8 cellular contexts compared by ENCODE assay signal in genomic region chr6:33313105-33313708, GRCh38. TPM values are rescaled to one million over a fixed set of nuclear protein-coding genes. Genes with fewer than 3 reads are reported as not detected.
DNase-seq lines count a peak whose midpoint lies in the region; ATAC-seq and TF ChIP-seq lines count a peak whose summit lies in the region.

No MANE protein-coding gene starts in this region.

- H3K36me3 ChIP-seq in MG63, result peaks cover 41% of the 10 kb centered on the region
- H3K36me3 ChIP-seq in duodenal mucosa (ENCODE audit: control insufficient read depth in 1 of 2, insufficient read depth in 2 of 2, low read length in 2 of 2), result peaks cover 0 to 19% of the 10 kb centered on the region in 2 donors

- H3K4me1 ChIP-seq in duodenal mucosa (ENCODE audit: control insufficient read depth in 1 of 2, insufficient read depth in 2 of 2, low read length in 2 of 2), result peaks cover 23 to 45% of the 10 kb centered on the region in 2 donors

- H3K27ac Mint-ChIP-seq in stimulated activated naive B cell treated with anti-CD40 and anti-IgM and Interleukin-4, amounts not matched to agents 10 μg/mL and 1 μg/mL and 100 μg/mL, for 72 hours, result peak overlapping the region; percentile 100

- peak overlapping the region; percentile 98 for H3K27ac ChIP-seq in duodenal mucosa (ENCODE audit: low read depth, low read length)

- H3K36me3 Mint-ChIP-seq in stimulated activated naive B cell treated with anti-CD40 and anti-IgM and Interleukin-4, amounts not matched to agents 10 μg/mL and 1 μg/mL and 100 μg/mL, for 72 hours, result peaks cover 42 to 66% of the 10 kb centered on the region in 2 donors

- peak; percentile 28 to 30 for ATAC-seq in stimulated activated naive B cell treated with anti-CD40 and anti-IgM and Interleukin-4, amounts not matched to agents 10 μg/mL and 1 μg/mL and 100 μg/mL, for 72 hours (replicated peaks)

- 1 to 2% methylated on average over 32 to 33 of the region's 33 CpGs for WGBS in lower leg skin, 2 donors

- peak overlapping the region; percentile 97 for H3K4me3 Mint-ChIP-seq in stimulated activated naive B cell treated with anti-CD40 and anti-IgM and Interleukin-4, amounts not matched to agents 10 μg/mL and 1 μg/mL and 100 μg/mL, for 72 hours

- TF ChIP-seq CTCF in lower leg skin (IDR thresholded peaks at IDR 0.05), result no peak

- H3K27me3 ChIP-seq in MG63, result no peaks in the 10 kb centered on the region
- H3K27me3 ChIP-seq in duodenal mucosa (ENCODE audit: control insufficient read depth in 1 of 2, insufficient read depth in 2 of 2, low read length in 2 of 2), result no peaks in the 10 kb centered on the region

- intact Hi-C loops in lower leg skin (cut with DNase I; ENCODE audit: low total_unique reads), result no loop called here

- peak overlapping the region; percentile 96 to 99 for H3K9ac ChIP-seq in duodenal mucosa (ENCODE audit: low read depth in 1 of 2, low read length in 2 of 2)

- no peak for TF ChIP-seq POLR2A in lower leg skin (IDR thresholded peaks at IDR 0.05)

- H3K9me3 ChIP-seq in MG63 (no peaks in the 10 kb centered on the region), duodenal mucosa (ENCODE audit: control insufficient read depth in 1 of 2, low read length in 2 of 2) (no peaks in the 10 kb centered on the region)

- DNase-seq in SIG-M5 treated with dmso at 0.1 percent for 504 hours (lab: John Stamatoyannopoulos, UW; ENCODE audit: unreplicated experiment), result peak; percentile 76
- DNase-seq in SIG-M5 (lab: John Stamatoyannopoulos, UW), result no peak
- DNase-seq in MG63, result peak; percentile 80
- peak; percentile 16 for DNase-seq in activated CD4-positive, CD25-positive, alpha-beta regulatory T cell treated with anti-CD3 and anti-CD28 coated beads, Interleukin-2, amount 50 U/mL, for 16 hours (ENCODE audit: low read depth, low spot score)
- DNase-seq in lower leg skin (ENCODE audit: low spot score in 2 of 2), result peak in 1 of 2 donors; percentile 91
- peak; percentile 56 for DNase-seq in stimulated activated naive B cell treated with anti-CD40 and anti-IgM and Interleukin-4, amounts not matched to agents 10 μg/mL and 1 μg/mL and 100 μg/mL, for 72 hours
- DNase-seq in NCI-H187 (lab: John Stamatoyannopoulos, UW), result no peak

- no peaks in the 10 kb centered on the region for H3K9me3 Mint-ChIP-seq in stimulated activated naive B cell treated with anti-CD40 and anti-IgM and Interleukin-4, amounts not matched to agents 10 μg/mL and 1 μg/mL and 100 μg/mL, for 72 hours

- no peaks in the 10 kb centered on the region for H3K27me3 Mint-ChIP-seq in stimulated activated naive B cell treated with anti-CD40 and anti-IgM and Interleukin-4, amounts not matched to agents 10 μg/mL and 1 μg/mL and 100 μg/mL, for 72 hours

- peaks cover 38 to 68% of the 10 kb centered on the region in 2 donors for H3K4me1 Mint-ChIP-seq in stimulated activated naive B cell treated with anti-CD40 and anti-IgM and Interleukin-4, amounts not matched to agents 10 μg/mL and 1 μg/mL and 100 μg/mL, for 72 hours

- H3K4me3 ChIP-seq in MG63 (peak overlapping the region; percentile 92), duodenal mucosa (ENCODE audit: low read depth in 1 of 2, low read length in 2 of 2) (peak overlapping the region; percentile 94 to 99), lower leg skin (ENCODE audit: low read depth, poor library complexity, severe bottlenecking) (peak overlapping the region; percentile 79)

RNA-seq across cellular contexts. Expression of gene TAPBP, which starts 0.7 kb away (rescaled TPM):
- 37.5 and 89.0 TPM in 2 replicates for total RNA-seq in MG63 (2014; rRNA removed; shearing (Covaris generic); ENCODE audit: low replicate concordance)
- 100 to 1,000 TPM in 1 of 4 donors, 10 to 100 TPM in 3; 80.3 to 122 (median 92.0) TPM for total RNA-seq in lower leg skin

RNA-seq across cellular contexts. Expression of gene ZBTB22, which starts 4.3 kb away (rescaled TPM):
- 6.2 and 20.0 TPM in 2 replicates for total RNA-seq in MG63 (2014; rRNA removed; shearing (Covaris generic); ENCODE audit: low replicate concordance)
- total RNA-seq in lower leg skin, result 10 to 100 TPM; 25.0 to 53.7 (median 35.8) TPM

RNA-seq across cellular contexts. Expression of gene DAXX, which starts 9.6 kb away (rescaled TPM):
- total RNA-seq in MG63 (2014; rRNA removed; shearing (Covaris generic); ENCODE audit: low replicate concordance), result 27.3 and 34.2 TPM in 2 replicates
- total RNA-seq in lower leg skin, result 10 to 100 TPM; 41.2 to 45.4 (median 43.3) TPM

RNA-seq across cellular contexts. Expression of gene RGL2, which starts 14.5 kb away (rescaled TPM):
- 71.9 and 123 TPM in 2 replicates for total RNA-seq in MG63 (2014; rRNA removed; shearing (Covaris generic); ENCODE audit: low replicate concordance)
- 10 to 100 TPM; 79.7 to 95.3 (median 84.4) TPM for total RNA-seq in lower leg skin

RNA-seq across cellular contexts. Expression of gene PFDN6, which starts 23.8 kb away (rescaled TPM):
- total RNA-seq in MG63 (2014; rRNA removed; shearing (Covaris generic); ENCODE audit: low replicate concordance), result 488 and 596 TPM in 2 replicates
- 10 to 100 TPM; 22.6 to 36.3 (median 35.3) TPM for total RNA-seq in lower leg skin

Comparison
In these comparisons a context has a peak if more than half of its experiments do, and no peak if none do; other contexts are left out.
1. DNase-seq: peak in SIG-M5 treated with dmso at 0.1 percent for 504 hours (single experiment), MG63 (single experiment), activated CD4-positive, CD25-positive, alpha-beta regulatory T cell treated with anti-CD3 and anti-CD28 coated beads, Interleukin-2, amount 50 U/mL, for 16 hours (single experiment) and stimulated activated naive B cell treated with anti-CD40 and anti-IgM and Interleukin-4, amounts not matched to agents 10 μg/mL and 1 μg/mL and 100 μg/mL, for 72 hours (single experiment); none in SIG-M5 (single experiment) and NCI-H187 (0 of 2).
2. Peak in every context shown above with its lines, with median percentiles within 50 percentile points of each other: H3K4me3 ChIP-seq.